1 cellular context compared by ENCODE assay signal in the genomic region with DNA sequence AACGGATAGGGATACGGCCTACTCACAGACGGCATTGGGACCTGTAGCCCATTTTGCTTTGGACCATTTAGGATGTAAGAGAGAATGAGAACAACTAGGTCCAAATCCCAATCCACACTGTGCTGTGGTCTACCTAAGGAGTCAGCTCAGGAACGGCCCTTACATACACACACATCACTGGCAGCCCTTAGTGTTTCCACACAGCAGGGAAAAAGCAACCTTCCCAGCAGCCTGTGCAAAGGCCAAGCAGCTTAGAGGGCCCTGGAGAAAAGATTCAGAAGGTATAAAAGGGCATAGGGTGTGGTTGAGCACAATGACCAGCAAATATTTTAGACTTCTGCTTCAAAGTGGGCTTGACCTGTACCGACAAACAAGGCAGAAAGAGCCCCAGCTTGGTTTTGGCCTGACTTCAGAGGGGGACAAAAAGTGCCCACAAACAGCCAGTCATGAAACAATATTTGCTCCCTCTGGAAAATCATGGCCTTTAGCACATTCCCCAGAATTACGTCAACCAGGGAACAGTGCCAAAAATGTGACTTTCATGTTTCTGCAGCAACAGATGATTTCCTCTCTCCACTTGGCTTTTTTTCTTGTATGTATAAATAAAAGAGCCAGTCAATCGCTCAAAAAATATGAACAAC.
TF ChIP-seq lines count a peak whose summit lies in the region.

No MANE protein-coding gene starts in this region.

TF ChIP-seq in HepG2, 621 proteins besides CTCF, POLR2A, EP300 and RAD21 (continued from another document and continues in another):
- TF ChIP-seq, protein P1, sequence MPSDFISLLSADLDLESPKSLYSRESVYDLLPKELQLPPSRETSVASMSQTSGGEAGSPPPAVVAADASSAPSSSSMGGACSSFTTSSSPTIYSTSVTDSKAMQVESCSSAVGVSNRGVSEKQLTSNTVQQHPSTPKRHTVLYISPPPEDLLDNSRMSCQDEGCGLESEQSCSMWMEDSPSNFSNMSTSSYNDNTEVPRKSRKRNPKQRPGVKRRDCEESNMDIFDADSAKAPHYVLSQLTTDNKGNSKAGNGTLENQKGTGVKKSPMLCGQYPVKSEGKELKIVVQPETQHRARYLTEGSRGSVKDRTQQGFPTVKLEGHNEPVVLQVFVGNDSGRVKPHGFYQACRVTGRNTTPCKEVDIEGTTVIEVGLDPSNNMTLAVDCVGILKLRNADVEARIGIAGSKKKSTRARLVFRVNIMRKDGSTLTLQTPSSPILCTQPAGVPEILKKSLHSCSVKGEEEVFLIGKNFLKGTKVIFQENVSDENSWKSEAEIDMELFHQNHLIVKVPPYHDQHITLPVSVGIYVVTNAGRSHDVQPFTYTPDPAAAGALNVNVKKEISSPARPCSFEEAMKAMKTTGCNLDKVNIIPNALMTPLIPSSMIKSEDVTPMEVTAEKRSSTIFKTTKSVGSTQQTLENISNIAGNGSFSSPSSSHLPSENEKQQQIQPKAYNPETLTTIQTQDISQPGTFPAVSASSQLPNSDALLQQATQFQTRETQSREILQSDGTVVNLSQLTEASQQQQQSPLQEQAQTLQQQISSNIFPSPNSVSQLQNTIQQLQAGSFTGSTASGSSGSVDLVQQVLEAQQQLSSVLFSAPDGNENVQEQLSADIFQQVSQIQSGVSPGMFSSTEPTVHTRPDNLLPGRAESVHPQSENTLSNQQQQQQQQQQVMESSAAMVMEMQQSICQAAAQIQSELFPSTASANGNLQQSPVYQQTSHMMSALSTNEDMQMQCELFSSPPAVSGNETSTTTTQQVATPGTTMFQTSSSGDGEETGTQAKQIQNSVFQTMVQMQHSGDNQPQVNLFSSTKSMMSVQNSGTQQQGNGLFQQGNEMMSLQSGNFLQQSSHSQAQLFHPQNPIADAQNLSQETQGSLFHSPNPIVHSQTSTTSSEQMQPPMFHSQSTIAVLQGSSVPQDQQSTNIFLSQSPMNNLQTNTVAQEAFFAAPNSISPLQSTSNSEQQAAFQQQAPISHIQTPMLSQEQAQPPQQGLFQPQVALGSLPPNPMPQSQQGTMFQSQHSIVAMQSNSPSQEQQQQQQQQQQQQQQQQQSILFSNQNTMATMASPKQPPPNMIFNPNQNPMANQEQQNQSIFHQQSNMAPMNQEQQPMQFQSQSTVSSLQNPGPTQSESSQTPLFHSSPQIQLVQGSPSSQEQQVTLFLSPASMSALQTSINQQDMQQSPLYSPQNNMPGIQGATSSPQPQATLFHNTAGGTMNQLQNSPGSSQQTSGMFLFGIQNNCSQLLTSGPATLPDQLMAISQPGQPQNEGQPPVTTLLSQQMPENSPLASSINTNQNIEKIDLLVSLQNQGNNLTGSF (CRISPR knock-in tag; IDR thresholded peaks at IDR 0.05) = no peak
- TF ChIP-seq ZNF331 (CRISPR knock-in tag; IDR thresholded peaks at IDR 0.05) (peak; percentile 24; the same call in 1 of the 2 replicates), ZNF383 (CRISPR knock-in tag; IDR thresholded peaks at IDR 0.05; ENCODE audit: borderline replicate concordance) (no peak), HCFC1 (IDR thresholded peaks at IDR 0.05; ENCODE audit: low read depth, low read length) (no peak), CCAR2 (optimal IDR thresholded peaks at IDR 0.05; ENCODE audit: low read depth, low read length) (no peak), ATAD3A (CRISPR knock-in tag; IDR thresholded peaks at IDR 0.05) (no peak), ZNF468 (CRISPR knock-in tag; IDR thresholded peaks at IDR 0.05) (no peak), PHF8 (CRISPR knock-in tag; IDR thresholded peaks at IDR 0.05) (no peak), ZKSCAN5 (CRISPR knock-in tag; IDR thresholded peaks at IDR 0.05) (no peak), ONECUT2 (CRISPR knock-in tag; IDR thresholded peaks at IDR 0.05) (no peak), ZNF746 (CRISPR knock-in tag; IDR thresholded peaks at IDR 0.05) (no peak), FOXC1 (CRISPR knock-in tag; IDR thresholded peaks at IDR 0.05; ENCODE audit: borderline replicate concordance) (no peak), KDM4B (CRISPR knock-in tag; IDR thresholded peaks at IDR 0.05) (no peak), ZNF615 (CRISPR knock-in tag; IDR thresholded peaks at IDR 0.05; ENCODE audit: borderline replicate concordance) (no peak), FOSL2 (CRISPR knock-in tag; IDR thresholded peaks at IDR 0.05) (no peak), SYNCRIP (IDR thresholded peaks at IDR 0.05; ENCODE audit: insufficient read depth, low read depth, low read length) (no peak), TBL1XR1 (IDR thresholded peaks at IDR 0.05; ENCODE audit: borderline replicate concordance, low read length, partially characterized antibody) (no peak), RBFOX2 (IDR thresholded peaks at IDR 0.05; ENCODE audit: low read depth, low read length) (no peak), ZNF354B (CRISPR knock-in tag; IDR thresholded peaks at IDR 0.05) (no peak), HOXA9 (CRISPR knock-in tag; IDR thresholded peaks at IDR 0.05; ENCODE audit: borderline replicate concordance) (no peak), REPIN1 (CRISPR knock-in tag; IDR thresholded peaks at IDR 0.05; ENCODE audit: borderline replicate concordance, low read depth) (no peak), ZNF12 (CRISPR knock-in tag; IDR thresholded peaks at IDR 0.05) (peak; percentile 68; the same call in 1 of the 2 replicates), HNF4G (IDR thresholded peaks at IDR 0.05; ENCODE audit: borderline replicate concordance, low read depth, low read length) (peak; percentile 38; the same call in 1 of the 2 replicates), HNF4G (CRISPR knock-in tag; IDR thresholded peaks at IDR 0.05; ENCODE audit: borderline replicate concordance, low read depth) (no peak), ZSCAN9 (CRISPR knock-in tag; IDR thresholded peaks at IDR 0.05; ENCODE audit: borderline replicate concordance) (no peak)
- TF ChIP-seq, protein P2, sequence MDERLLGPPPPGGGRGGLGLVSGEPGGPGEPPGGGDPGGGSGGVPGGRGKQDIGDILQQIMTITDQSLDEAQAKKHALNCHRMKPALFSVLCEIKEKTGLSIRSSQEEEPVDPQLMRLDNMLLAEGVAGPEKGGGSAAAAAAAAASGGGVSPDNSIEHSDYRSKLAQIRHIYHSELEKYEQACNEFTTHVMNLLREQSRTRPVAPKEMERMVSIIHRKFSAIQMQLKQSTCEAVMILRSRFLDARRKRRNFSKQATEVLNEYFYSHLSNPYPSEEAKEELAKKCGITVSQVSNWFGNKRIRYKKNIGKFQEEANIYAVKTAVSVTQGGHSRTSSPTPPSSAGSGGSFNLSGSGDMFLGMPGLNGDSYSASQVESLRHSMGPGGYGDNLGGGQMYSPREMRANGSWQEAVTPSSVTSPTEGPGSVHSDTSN (CRISPR knock-in tag; IDR thresholded peaks at IDR 0.05) = no peak
- TF ChIP-seq, protein P3, sequence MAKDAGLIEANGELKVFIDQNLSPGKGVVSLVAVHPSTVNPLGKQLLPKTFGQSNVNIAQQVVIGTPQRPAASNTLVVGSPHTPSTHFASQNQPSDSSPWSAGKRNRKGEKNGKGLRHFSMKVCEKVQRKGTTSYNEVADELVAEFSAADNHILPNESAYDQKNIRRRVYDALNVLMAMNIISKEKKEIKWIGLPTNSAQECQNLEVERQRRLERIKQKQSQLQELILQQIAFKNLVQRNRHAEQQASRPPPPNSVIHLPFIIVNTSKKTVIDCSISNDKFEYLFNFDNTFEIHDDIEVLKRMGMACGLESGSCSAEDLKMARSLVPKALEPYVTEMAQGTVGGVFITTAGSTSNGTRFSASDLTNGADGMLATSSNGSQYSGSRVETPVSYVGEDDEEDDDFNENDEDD (CRISPR knock-in tag; IDR thresholded peaks at IDR 0.05; ENCODE audit: borderline replicate concordance) = no peak
- TF ChIP-seq, protein P4, sequence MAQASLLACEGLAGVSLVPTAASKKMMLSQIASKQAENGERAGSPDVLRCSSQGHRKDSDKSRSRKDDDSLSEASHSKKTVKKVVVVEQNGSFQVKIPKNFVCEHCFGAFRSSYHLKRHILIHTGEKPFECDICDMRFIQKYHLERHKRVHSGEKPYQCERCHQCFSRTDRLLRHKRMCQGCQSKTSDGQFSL (CRISPR knock-in tag; IDR thresholded peaks at IDR 0.05) = no peak
- TF ChIP-seq, protein P5, sequence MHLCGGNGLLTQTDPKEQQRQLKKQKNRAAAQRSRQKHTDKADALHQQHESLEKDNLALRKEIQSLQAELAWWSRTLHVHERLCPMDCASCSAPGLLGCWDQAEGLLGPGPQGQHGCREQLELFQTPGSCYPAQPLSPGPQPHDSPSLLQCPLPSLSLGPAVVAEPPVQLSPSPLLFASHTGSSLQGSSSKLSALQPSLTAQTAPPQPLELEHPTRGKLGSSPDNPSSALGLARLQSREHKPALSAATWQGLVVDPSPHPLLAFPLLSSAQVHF (CRISPR knock-in tag; IDR thresholded peaks at IDR 0.05) = no peak
- TF ChIP-seq, protein P6, sequence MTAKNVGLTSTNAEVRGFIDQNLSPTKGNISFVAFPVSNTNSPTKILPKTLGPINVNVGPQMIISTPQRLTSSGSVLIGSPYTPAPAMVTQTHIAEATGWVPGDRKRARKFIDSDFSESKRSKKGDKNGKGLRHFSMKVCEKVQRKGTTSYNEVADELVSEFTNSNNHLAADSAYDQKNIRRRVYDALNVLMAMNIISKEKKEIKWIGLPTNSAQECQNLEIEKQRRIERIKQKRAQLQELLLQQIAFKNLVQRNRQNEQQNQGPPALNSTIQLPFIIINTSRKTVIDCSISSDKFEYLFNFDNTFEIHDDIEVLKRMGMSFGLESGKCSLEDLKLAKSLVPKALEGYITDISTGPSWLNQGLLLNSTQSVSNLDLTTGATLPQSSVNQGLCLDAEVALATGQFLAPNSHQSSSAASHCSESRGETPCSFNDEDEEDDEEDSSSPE (CRISPR knock-in tag; IDR thresholded peaks at IDR 0.05) = no peak
- TF ChIP-seq, protein P7, sequence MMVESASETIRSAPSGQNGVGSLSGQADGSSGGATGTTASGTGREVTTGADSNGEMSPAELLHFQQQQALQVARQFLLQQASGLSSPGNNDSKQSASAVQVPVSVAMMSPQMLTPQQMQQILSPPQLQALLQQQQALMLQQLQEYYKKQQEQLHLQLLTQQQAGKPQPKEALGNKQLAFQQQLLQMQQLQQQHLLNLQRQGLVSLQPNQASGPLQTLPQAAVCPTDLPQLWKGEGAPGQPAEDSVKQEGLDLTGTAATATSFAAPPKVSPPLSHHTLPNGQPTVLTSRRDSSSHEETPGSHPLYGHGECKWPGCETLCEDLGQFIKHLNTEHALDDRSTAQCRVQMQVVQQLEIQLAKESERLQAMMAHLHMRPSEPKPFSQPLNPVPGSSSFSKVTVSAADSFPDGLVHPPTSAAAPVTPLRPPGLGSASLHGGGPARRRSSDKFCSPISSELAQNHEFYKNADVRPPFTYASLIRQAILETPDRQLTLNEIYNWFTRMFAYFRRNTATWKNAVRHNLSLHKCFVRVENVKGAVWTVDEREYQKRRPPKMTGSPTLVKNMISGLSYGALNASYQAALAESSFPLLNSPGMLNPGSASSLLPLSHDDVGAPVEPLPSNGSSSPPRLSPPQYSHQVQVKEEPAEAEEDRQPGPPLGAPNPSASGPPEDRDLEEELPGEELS (CRISPR knock-in tag; IDR thresholded peaks at IDR 0.05) = 0 out of 2 replicates have a peak, but pooled peaks have one; percentile 28
- TF ChIP-seq, protein P8, sequence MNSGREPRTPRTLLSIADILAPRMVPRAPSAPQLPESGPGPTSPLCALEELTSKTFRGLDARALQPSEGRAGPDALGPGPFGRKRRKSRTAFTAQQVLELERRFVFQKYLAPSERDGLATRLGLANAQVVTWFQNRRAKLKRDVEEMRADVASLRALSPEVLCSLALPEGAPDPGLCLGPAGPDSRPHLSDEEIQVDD (CRISPR knock-in tag; IDR thresholded peaks at IDR 0.05; ENCODE audit: borderline replicate concordance) = no peak
- TF ChIP-seq, protein P9, sequence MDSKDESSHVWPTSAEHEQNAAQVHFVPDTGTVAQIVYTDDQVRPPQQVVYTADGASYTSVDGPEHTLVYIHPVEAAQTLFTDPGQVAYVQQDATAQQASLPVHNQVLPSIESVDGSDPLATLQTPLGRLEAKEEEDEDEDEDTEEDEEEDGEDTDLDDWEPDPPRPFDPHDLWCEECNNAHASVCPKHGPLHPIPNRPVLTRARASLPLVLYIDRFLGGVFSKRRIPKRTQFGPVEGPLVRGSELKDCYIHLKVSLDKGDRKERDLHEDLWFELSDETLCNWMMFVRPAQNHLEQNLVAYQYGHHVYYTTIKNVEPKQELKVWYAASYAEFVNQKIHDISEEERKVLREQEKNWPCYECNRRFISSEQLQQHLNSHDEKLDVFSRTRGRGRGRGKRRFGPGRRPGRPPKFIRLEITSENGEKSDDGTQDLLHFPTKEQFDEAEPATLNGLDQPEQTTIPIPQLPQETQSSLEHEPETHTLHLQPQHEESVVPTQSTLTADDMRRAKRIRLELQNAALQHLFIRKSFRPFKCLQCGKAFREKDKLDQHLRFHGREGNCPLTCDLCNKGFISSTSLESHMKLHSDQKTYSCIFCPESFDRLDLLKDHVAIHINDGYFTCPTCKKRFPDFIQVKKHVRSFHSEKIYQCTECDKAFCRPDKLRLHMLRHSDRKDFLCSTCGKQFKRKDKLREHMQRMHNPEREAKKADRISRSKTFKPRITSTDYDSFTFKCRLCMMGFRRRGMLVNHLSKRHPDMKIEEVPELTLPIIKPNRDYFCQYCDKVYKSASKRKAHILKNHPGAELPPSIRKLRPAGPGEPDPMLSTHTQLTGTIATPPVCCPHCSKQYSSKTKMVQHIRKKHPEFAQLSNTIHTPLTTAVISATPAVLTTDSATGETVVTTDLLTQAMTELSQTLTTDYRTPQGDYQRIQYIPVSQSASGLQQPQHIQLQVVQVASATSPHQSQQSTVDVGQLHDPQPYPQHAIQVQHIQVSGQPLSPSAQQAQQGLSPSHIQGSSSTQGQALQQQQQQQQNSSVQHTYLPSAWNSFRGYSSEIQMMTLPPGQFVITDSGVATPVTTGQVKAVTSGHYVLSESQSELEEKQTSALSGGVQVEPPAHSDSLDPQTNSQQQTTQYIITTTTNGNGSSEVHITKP (CRISPR knock-in tag; IDR thresholded peaks at IDR 0.05; ENCODE audit: low read depth) = 0 out of 2 replicates have a peak, but pooled peaks have one; percentile 31
- TF ChIP-seq, protein P10, sequence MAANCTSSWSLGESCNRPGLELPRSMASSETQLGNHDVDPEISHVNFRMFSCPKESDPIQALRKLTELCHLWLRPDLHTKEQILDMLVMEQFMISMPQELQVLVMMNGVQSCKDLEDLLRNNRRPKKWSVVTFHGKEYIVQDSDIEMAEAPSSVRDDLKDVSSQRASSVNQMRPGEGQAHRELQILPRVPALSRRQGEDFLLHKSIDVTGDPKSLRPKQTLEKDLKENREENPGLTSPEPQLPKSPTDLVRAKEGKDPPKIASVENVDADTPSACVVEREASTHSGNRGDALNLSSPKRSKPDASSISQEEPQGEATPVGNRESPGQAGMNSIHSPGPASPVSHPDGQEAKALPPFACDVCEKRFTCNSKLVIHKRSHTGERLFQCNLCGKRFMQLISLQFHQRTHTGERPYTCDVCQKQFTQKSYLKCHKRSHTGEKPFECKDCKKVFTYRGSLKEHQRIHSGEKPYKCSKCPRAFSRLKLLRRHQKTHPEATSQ (CRISPR knock-in tag; IDR thresholded peaks at IDR 0.05; ENCODE audit: borderline replicate concordance) = no peak
